8 cellular contexts compared by ENCODE assay signal in genomic region chr2:20097889-20098714, GRCh38. TPM values are rescaled to one million over a fixed set of nuclear protein-coding genes. Genes with fewer than 3 reads are reported as not detected.
DNase-seq lines count a peak whose midpoint lies in the region; ATAC-seq and TF ChIP-seq lines count a peak whose summit lies in the region.

No MANE protein-coding gene starts in this region.

- TF ChIP-seq CTCF in BE2C (IDR thresholded peaks at IDR 0.05; ENCODE audit: low read depth, low read length): peak; percentile 88
- TF ChIP-seq CTCF in left lung (IDR thresholded peaks at IDR 0.05): peak; percentile 78

- DNase-seq in BE2C (peak; percentile 84), GM19240 (ENCODE audit: insufficient read length, low spot score) (peak; percentile 88), NCI-H460 (ENCODE audit: extremely low read depth, low read depth) (peak; percentile 81), cerebellum (ENCODE audit: low spot score) (peak; percentile 85), left lung (peak; percentile 79 to 92)
- DNase-seq in activated CD4-positive, alpha-beta T cell treated with anti-CD3 and anti-CD28 coated beads for 1 hour: peak; percentile 67
- peak; percentile 69 to 70 for DNase-seq in stimulated activated CD4-positive, alpha-beta T cell treated with anti-CD3 and anti-CD28 coated beads, Interleukin-4, amount 100 ng/mL, for 4 hours

- H3K9me3 ChIP-seq in BE2C (no peaks in the 10 kb centered on the region), left lung (no peaks in the 10 kb centered on the region)

- no peak overlapping the region for H3K27ac ChIP-seq in left lung

- H3K4me3 ChIP-seq in BE2C (ENCODE audit: low read depth, low read length) (0 out of 2 replicates have a peak overlapping the region, but pooled peaks have one; percentile 3), left lung (no peak overlapping the region)

- intact Hi-C loops in left lung (cut with DNase I): no loop called here

- no peaks in the 10 kb centered on the region for H3K36me3 ChIP-seq in BE2C
- no peaks in the 10 kb centered on the region for H3K36me3 ChIP-seq in left lung

- H3K4me1 ChIP-seq in BE2C (no peaks in the 10 kb centered on the region), left lung (peaks cover 0 to 2% of the 10 kb centered on the region in 2 donors)

- H3K27me3 ChIP-seq in BE2C: no peaks in the 10 kb centered on the region
- no peaks in the 10 kb centered on the region for H3K27me3 ChIP-seq in left lung

- ATAC-seq in HG03378 (IDR thresholded peaks at IDR 0.05; ENCODE audit: unreplicated experiment): peak; percentile 93
- peak; percentile 98 for ATAC-seq in left lung

RNA-seq across cellular contexts. Expression of gene LAPTM4A, which starts 46.7 kb away (rescaled TPM):
- polyA plus RNA-seq in BE2C (2012; ENCODE audit: insufficient read depth, insufficient read length, low read depth): 148 TPM
- total RNA-seq in NCI-H460 (2014; rRNA removed; shearing (Covaris generic)): 64.7 and 71.1 TPM in 2 replicates
- 30.6 and 37.7 TPM in 2 replicates for polyA plus RNA-seq in NCI-H460 (2014; cell fraction: nucleus; rRNA removed)
- total RNA-seq in cerebellum: 71.8 TPM
- 100 to 1,000 TPM; 220 to 300 TPM for total RNA-seq in left lung
